ENCODE assay signal across 1 cellular context in the genomic region with DNA sequence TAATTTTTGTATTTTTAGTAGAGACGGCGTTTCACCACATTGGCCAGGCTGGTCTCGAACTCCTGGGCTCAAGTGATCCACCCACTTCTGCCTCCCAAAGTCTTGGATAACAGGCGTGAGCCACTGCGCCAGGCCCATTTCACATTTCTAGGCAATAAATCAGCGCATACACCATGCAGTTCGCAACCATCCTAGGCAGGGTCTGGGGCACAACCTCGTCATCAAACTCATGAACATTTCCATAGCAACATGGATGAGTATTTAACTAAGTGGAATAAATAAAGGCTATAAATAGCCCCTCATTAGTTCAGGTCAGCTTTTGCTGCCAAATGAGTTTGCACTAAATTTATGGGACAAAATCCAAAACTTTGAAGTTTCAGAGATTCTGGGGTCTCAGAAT.
TF ChIP-seq lines count a peak whose summit lies in the region.

No MANE protein-coding gene starts in this region.

TF ChIP-seq in IMR-90, 13 proteins besides CTCF, POLR2A, EP300 and RAD21 (continued from another document):
- TF ChIP-seq ELK1 (IDR thresholded peaks at IDR 0.05; ENCODE audit: borderline replicate concordance, low read depth, low read length) = no peak
- no peak for TF ChIP-seq RCOR1 (IDR thresholded peaks at IDR 0.05; ENCODE audit: insufficient replicate concordance, low read length)
TF ChIP-seq in IMR-90: peak in this region for 0.
